18 cellular contexts compared by ENCODE assay signal in genomic region chrX:132443196-132443595, GRCh38.
"Had no signal": no experiment of that assay in that cellular context is flagged by ENCODE, and none has a peak within 500 bp of the region (broad histone marks: within the 10 kb centered on the region; RNA-seq: fewer than 3 reads in every experiment).

No MANE protein-coding gene starts in this region.

- H2AFZ ChIP-seq: hepatocyte had no signal

- H3K9me3 ChIP-seq: sigmoid colon had no signal

- DNase-seq: dermis blood vessel endothelial cell; foreskin melanocyte; head of caudate nucleus; kidney; left cardiac atrium; left ventricle myocardium superior; mesendoderm; naive thymus-derived CD4-positive, alpha-beta T cell; posterior cingulate gyrus; sigmoid colon; stimulated activated CD4-positive, alpha-beta T cell treated with anti-CD3 and anti-CD28 coated beads, Interleukin-12 subunit alpha, Interleukin-12 subunit beta, amount 100 ng/mL, for 4 hours; stimulated activated naive CD4-positive, alpha-beta T cell; stomach had no signal

- H3K27me3 ChIP-seq: hepatocyte, sigmoid colon, stomach had no signal

- H3K27me3 Mint-ChIP-seq: naive thymus-derived CD4-positive, alpha-beta T cell; type B pancreatic cell had no signal

- H3K4me3 Mint-ChIP-seq: naive thymus-derived CD4-positive, alpha-beta T cell; type B pancreatic cell had no signal

- H3K27ac ChIP-seq: hepatocyte, sigmoid colon, skin epidermis, stomach had no signal

- H3K36me3 ChIP-seq: sigmoid colon, stomach had no signal

- H3K4me3 ChIP-seq: hepatocyte, lung, sigmoid colon, skin epidermis, stomach had no signal

- H3K27ac Mint-ChIP-seq: type B pancreatic cell had no signal

- H3K79me2 ChIP-seq: hepatocyte had no signal

- H3K4me1 ChIP-seq: sigmoid colon had no signal

- FAIRE-seq: urothelium cell line had no signal

- H3K4me2 ChIP-seq: hepatocyte had no signal
